1 cellular context compared by ENCODE assay signal in genomic region chr17:72632026-72632684, GRCh38.
TF ChIP-seq lines count a peak whose summit lies in the region.

No MANE protein-coding gene starts in this region.

TF ChIP-seq in HepG2, 621 proteins besides CTCF, POLR2A, EP300 and RAD21 (continued from another document and continues in another):
- peak; percentile 62 for TF ChIP-seq ZBED4 (CRISPR knock-in tag; IDR thresholded peaks at IDR 0.05; ENCODE audit: borderline replicate concordance)
- no peak for TF ChIP-seq KDM5A (IDR thresholded peaks at IDR 0.05; ENCODE audit: borderline replicate concordance, low read length)
- no peak for TF ChIP-seq CENPT (CRISPR knock-in tag; IDR thresholded peaks at IDR 0.05; ENCODE audit: low read depth)
- peak; percentile 80 for TF ChIP-seq ZNF687 (CRISPR knock-in tag; IDR thresholded peaks at IDR 0.05)
- no peak for TF ChIP-seq SP1 (IDR thresholded peaks at IDR 0.05)
- peak; percentile 60; the same call in 1 of the 2 replicates for TF ChIP-seq SP1 (CRISPR knock-in tag; IDR thresholded peaks at IDR 0.05)
- peak; percentile 62 for TF ChIP-seq CREB1 (IDR thresholded peaks at IDR 0.05)
- TF ChIP-seq CREB1 (CRISPR knock-in tag; IDR thresholded peaks at IDR 0.05): peak; percentile 65
- peak; percentile 47 for TF ChIP-seq MED8 (CRISPR knock-in tag; IDR thresholded peaks at IDR 0.05; ENCODE audit: insufficient replicate concordance)
- TF ChIP-seq, protein P1, sequence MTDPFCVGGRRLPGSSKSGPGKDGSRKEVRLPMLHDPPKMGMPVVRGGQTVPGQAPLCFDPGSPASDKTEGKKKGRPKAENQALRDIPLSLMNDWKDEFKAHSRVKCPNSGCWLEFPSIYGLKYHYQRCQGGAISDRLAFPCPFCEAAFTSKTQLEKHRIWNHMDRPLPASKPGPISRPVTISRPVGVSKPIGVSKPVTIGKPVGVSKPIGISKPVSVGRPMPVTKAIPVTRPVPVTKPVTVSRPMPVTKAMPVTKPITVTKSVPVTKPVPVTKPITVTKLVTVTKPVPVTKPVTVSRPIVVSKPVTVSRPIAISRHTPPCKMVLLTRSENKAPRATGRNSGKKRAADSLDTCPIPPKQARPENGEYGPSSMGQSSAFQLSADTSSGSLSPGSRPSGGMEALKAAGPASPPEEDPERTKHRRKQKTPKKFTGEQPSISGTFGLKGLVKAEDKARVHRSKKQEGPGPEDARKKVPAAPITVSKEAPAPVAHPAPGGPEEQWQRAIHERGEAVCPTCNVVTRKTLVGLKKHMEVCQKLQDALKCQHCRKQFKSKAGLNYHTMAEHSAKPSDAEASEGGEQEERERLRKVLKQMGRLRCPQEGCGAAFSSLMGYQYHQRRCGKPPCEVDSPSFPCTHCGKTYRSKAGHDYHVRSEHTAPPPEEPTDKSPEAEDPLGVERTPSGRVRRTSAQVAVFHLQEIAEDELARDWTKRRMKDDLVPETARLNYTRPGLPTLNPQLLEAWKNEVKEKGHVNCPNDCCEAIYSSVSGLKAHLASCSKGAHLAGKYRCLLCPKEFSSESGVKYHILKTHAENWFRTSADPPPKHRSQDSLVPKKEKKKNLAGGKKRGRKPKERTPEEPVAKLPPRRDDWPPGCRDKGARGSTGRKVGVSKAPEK (CRISPR knock-in tag; IDR thresholded peaks at IDR 0.05; ENCODE audit: borderline replicate concordance): peak; percentile 68; the same call in 1 of the 2 replicates
- TF ChIP-seq, protein P2, sequence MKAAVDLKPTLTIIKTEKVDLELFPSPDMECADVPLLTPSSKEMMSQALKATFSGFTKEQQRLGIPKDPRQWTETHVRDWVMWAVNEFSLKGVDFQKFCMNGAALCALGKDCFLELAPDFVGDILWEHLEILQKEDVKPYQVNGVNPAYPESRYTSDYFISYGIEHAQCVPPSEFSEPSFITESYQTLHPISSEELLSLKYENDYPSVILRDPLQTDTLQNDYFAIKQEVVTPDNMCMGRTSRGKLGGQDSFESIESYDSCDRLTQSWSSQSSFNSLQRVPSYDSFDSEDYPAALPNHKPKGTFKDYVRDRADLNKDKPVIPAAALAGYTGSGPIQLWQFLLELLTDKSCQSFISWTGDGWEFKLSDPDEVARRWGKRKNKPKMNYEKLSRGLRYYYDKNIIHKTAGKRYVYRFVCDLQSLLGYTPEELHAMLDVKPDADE (CRISPR knock-in tag; IDR thresholded peaks at IDR 0.05): no peak
- TF ChIP-seq SIX1 (CRISPR knock-in tag; IDR thresholded peaks at IDR 0.05; ENCODE audit: borderline replicate concordance): peak; percentile 83
- TF ChIP-seq, protein P3, sequence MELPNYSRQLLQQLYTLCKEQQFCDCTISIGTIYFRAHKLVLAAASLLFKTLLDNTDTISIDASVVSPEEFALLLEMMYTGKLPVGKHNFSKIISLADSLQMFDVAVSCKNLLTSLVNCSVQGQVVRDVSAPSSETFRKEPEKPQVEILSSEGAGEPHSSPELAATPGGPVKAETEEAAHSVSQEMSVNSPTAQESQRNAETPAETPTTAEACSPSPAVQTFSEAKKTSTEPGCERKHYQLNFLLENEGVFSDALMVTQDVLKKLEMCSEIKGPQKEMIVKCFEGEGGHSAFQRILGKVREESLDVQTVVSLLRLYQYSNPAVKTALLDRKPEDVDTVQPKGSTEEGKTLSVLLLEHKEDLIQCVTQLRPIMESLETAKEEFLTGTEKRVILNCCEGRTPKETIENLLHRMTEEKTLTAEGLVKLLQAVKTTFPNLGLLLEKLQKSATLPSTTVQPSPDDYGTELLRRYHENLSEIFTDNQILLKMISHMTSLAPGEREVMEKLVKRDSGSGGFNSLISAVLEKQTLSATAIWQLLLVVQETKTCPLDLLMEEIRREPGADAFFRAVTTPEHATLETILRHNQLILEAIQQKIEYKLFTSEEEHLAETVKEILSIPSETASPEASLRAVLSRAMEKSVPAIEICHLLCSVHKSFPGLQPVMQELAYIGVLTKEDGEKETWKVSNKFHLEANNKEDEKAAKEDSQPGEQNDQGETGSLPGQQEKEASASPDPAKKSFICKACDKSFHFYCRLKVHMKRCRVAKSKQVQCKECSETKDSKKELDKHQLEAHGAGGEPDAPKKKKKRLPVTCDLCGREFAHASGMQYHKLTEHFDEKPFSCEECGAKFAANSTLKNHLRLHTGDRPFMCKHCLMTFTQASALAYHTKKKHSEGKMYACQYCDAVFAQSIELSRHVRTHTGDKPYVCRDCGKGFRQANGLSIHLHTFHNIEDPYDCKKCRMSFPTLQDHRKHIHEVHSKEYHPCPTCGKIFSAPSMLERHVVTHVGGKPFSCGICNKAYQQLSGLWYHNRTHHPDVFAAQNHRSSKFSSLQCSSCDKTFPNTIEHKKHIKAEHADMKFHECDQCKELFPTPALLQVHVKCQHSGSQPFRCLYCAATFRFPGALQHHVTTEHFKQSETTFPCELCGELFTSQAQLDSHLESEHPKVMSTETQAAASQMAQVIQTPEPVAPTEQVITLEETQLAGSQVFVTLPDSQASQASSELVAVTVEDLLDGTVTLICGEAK (IDR thresholded peaks at IDR 0.05): no peak
- TF ChIP-seq, protein P3 (CRISPR knock-in tag; IDR thresholded peaks at IDR 0.05): no peak
- peak; percentile 98; the same call in 1 of the 2 replicates for TF ChIP-seq MTA1 (CRISPR knock-in tag; IDR thresholded peaks at IDR 0.05; ENCODE audit: borderline replicate concordance)
- peak; percentile 83; the same call in 1 of the 2 replicates for TF ChIP-seq HOXA5 (CRISPR knock-in tag; IDR thresholded peaks at IDR 0.05)
- TF ChIP-seq ATF7-NPFF (CRISPR knock-in tag; IDR thresholded peaks at IDR 0.05; ENCODE audit: low read depth): no peak
- TF ChIP-seq RELA (CRISPR knock-in tag; IDR thresholded peaks at IDR 0.05): peak; percentile 63; the same call in 1 of the 2 replicates
- TF ChIP-seq, protein P4, sequence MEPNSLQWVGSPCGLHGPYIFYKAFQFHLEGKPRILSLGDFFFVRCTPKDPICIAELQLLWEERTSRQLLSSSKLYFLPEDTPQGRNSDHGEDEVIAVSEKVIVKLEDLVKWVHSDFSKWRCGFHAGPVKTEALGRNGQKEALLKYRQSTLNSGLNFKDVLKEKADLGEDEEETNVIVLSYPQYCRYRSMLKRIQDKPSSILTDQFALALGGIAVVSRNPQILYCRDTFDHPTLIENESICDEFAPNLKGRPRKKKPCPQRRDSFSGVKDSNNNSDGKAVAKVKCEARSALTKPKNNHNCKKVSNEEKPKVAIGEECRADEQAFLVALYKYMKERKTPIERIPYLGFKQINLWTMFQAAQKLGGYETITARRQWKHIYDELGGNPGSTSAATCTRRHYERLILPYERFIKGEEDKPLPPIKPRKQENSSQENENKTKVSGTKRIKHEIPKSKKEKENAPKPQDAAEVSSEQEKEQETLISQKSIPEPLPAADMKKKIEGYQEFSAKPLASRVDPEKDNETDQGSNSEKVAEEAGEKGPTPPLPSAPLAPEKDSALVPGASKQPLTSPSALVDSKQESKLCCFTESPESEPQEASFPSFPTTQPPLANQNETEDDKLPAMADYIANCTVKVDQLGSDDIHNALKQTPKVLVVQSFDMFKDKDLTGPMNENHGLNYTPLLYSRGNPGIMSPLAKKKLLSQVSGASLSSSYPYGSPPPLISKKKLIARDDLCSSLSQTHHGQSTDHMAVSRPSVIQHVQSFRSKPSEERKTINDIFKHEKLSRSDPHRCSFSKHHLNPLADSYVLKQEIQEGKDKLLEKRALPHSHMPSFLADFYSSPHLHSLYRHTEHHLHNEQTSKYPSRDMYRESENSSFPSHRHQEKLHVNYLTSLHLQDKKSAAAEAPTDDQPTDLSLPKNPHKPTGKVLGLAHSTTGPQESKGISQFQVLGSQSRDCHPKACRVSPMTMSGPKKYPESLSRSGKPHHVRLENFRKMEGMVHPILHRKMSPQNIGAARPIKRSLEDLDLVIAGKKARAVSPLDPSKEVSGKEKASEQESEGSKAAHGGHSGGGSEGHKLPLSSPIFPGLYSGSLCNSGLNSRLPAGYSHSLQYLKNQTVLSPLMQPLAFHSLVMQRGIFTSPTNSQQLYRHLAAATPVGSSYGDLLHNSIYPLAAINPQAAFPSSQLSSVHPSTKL (CRISPR knock-in tag; IDR thresholded peaks at IDR 0.05): peak; percentile 100
- TF ChIP-seq ZFY (CRISPR knock-in tag; IDR thresholded peaks at IDR 0.05): no peak; the same call in 1 of the 2 replicates
